Comparison of ENCODE assay signal across 10 cellular contexts in genomic region chr4:128831526-128832252, GRCh38. TPM values are rescaled to one million over a fixed set of nuclear protein-coding genes. Genes with fewer than 3 reads are reported as not detected.
DNase-seq lines count a peak whose midpoint lies in the region; ATAC-seq and TF ChIP-seq lines count a peak whose summit lies in the region.
"Had no signal": no experiment of that assay in that cellular context is flagged by ENCODE, and none has a peak within 500 bp of the region (broad histone marks: within the 10 kb centered on the region; RNA-seq: fewer than 3 reads in every experiment).

No MANE protein-coding gene starts in this region.

- no peak for TF ChIP-seq POLR2A in transverse colon (IDR thresholded peaks at IDR 0.05)

- no peaks in the 10 kb centered on the region for H3K27me3 ChIP-seq in transverse colon

- H3K27ac Mint-ChIP-seq in type B pancreatic cell, result peak overlapping the region; percentile 68

- DNase-seq in DMS153 (lab: John Stamatoyannopoulos, UW) (peak; percentile 37), NCI-H345 (lab: John Stamatoyannopoulos, UW) (peak; percentile 30), hypothalamus (lab: John Stamatoyannopoulos, UW) (peak in 28 of 51 donors; percentile 1 to 53 (median 10)), type B pancreatic cell (ENCODE audit: extremely low spot score, unreplicated experiment) (no peak), transverse colon (no peak)

- no peaks in the 10 kb centered on the region for H3K27me3 Mint-ChIP-seq in type B pancreatic cell
- H3K27me3 Mint-ChIP-seq: dendritic cell treated with granulocyte-macrophage colony-stimulating factor and Interleukin-4, amounts not matched to agents 40 ng/mL and 50 ng/mL, for 4 days had no signal

- H3K4me1 Mint-ChIP-seq in type B pancreatic cell (ENCODE audit: unreplicated experiment), result peaks cover 40% of the 10 kb centered on the region

- peak overlapping the region in 2 of 4 donors; percentile 17 to 50 for H3K27ac ChIP-seq in transverse colon

- H3K9me3 Mint-ChIP-seq in type B pancreatic cell, result no peaks in the 10 kb centered on the region
- H3K9me3 Mint-ChIP-seq: dendritic cell treated with granulocyte-macrophage colony-stimulating factor and Interleukin-4, amounts not matched to agents 40 ng/mL and 50 ng/mL, for 4 days had no signal

- H3K36me3 Mint-ChIP-seq in type B pancreatic cell, result peaks cover 13% of the 10 kb centered on the region

- H3K4me3 ChIP-seq in transverse colon, result no peak overlapping the region

- 49 to 74% methylated on average over 3 to 9 of the region's 9 CpGs for WGBS in transverse colon (ENCODE audit: low coverage in 1 of 2), 2 donors

- intact Hi-C loops in transverse colon (cut with DNase I; ENCODE audit: low total_unique reads), result no loop called here

- no peak for TF ChIP-seq EP300 in transverse colon (IDR thresholded peaks at IDR 0.05; ENCODE audit: low read depth)

- peak; percentile 61 for ATAC-seq in GM21423 (IDR thresholded peaks at IDR 0.05; ENCODE audit: unreplicated experiment)
- no peak for ATAC-seq in GM19351 (IDR thresholded peaks at IDR 0.05; ENCODE audit: unreplicated experiment)
- ATAC-seq in GM19455 (IDR thresholded peaks at IDR 0.05; ENCODE audit: unreplicated experiment), result no peak
- ATAC-seq: HCT116 had no signal

- peak overlapping the region; percentile 66 for H3K4me3 Mint-ChIP-seq in type B pancreatic cell
- H3K4me3 Mint-ChIP-seq: dendritic cell treated with granulocyte-macrophage colony-stimulating factor and Interleukin-4, amounts not matched to agents 40 ng/mL and 50 ng/mL, for 4 days had no signal

- H3K4me1 ChIP-seq in transverse colon, result peaks cover 15 to 44% (median 23%) of the 10 kb centered on the region in 4 donors

- no peak for TF ChIP-seq CTCF in type B pancreatic cell (conservative IDR thresholded peaks at IDR 0.05)
- no peak for TF ChIP-seq CTCF in transverse colon (IDR thresholded peaks at IDR 0.05)

- H3K36me3 ChIP-seq in transverse colon, result no peaks in the 10 kb centered on the region

- in situ Hi-C loops in transverse colon (cut with MboI; ENCODE audit: low pct_ligation_motif_present in 1 of 4, low pct_unique_long_range_greater_than_20kb in 1 of 4, low sequenced_read_pairs in 3 of 4), result no loop called here

- H3K9me3 ChIP-seq in transverse colon, result no peaks in the 10 kb centered on the region

RNA-seq across cellular contexts. Expression of gene JADE1, which starts 22.2 kb away (rescaled TPM):
- total RNA-seq in type B pancreatic cell (ENCODE audit: low replicate concordance) (18.5 and 27.0 TPM in 2 replicates), transverse colon (10 to 100 TPM in 3 of 4 donors, 1 to 10 TPM in 1; 7.8 to 15.9 (median 13.9) TPM)

Comparison
In these comparisons a context has a peak if more than half of its experiments do, and no peak if none do; other contexts are left out.
1. DNase-seq: peak in DMS153 (single experiment), NCI-H345 (single experiment) and hypothalamus (28 of 51); none in type B pancreatic cell (single experiment) and transverse colon (single experiment).